8 cellular contexts compared by ENCODE assay signal in genomic region chr13:27954406-27954851, GRCh38. TPM values are rescaled to one million over a fixed set of nuclear protein-coding genes. Genes with fewer than 3 reads are reported as not detected.
DNase-seq lines count a peak whose midpoint lies in the region; ATAC-seq and TF ChIP-seq lines count a peak whose summit lies in the region.

No MANE protein-coding gene starts in this region.

- peak overlapping the region in 1 of 4 donors; percentile 42 for H3K27ac ChIP-seq in sigmoid colon

- POLR2A ChIA-PET in T-cell (lab: Charles Lee): interaction anchor here in 1 of 2 donors (0.6 kb wide), 1 partner anchor 677 kb away, joined by 3 read pairs; no protein-coding TSS in a partner anchor

- H3K27me3 ChIP-seq in sigmoid colon: peaks cover 46 to 95% (median 69%) of the 10 kb centered on the region in 3 donors

- H3K36me3 Mint-ChIP-seq in T-cell: no peaks in the 10 kb centered on the region

- peaks cover 2 to 7% (median 5%) of the 10 kb centered on the region in 3 donors for H3K9me3 Mint-ChIP-seq in T-cell

- TF ChIP-seq POLR2A in sigmoid colon (IDR thresholded peaks at IDR 0.05): no peak

- H3K27ac Mint-ChIP-seq in T-cell: no peak overlapping the region

- CTCF ChIA-PET in T-cell (lab: Charles Lee): interaction anchor here (0.6 to 1.7 kb wide), 8 partner anchors 124 to 1176 kb away, joined by 3 to 6 read pairs (median 4); no protein-coding TSS in a partner anchor

- H3K4me3 Mint-ChIP-seq in T-cell: peak overlapping the region in 2 of 3 donors; percentile 61 to 76

- peaks cover 6 to 15% (median 11%) of the 10 kb centered on the region in 3 donors for H3K4me1 Mint-ChIP-seq in T-cell

- H3K36me3 ChIP-seq in sigmoid colon: no peaks in the 10 kb centered on the region

- TF ChIP-seq CTCF in GM10266 (IDR thresholded peaks at IDR 0.05; ENCODE audit: control insufficient read depth, insufficient read depth, low read depth, missing control alignments): no peak
- TF ChIP-seq CTCF in sigmoid colon (IDR thresholded peaks at IDR 0.05): no peak

- 1 to 3% methylated on average over 56 of the region's 56 CpGs for WGBS in sigmoid colon, 2 donors

- ATAC-seq in T-cell (replicated peaks in 1 of 4) (peak; percentile 15 to 29 (median 22)), left cardiac atrium (peak; percentile 36 to 79)

- TF ChIP-seq EP300 in sigmoid colon (IDR thresholded peaks at IDR 0.05): no peak

- no peaks in the 10 kb centered on the region for H3K9me3 ChIP-seq in sigmoid colon

- intact Hi-C loops in left cardiac atrium (cut with DNase I) (no loop called here), sigmoid colon (cut with DNase I) (loop anchor here (10.0 kb wide), 1 partner anchor 130 kb away; no protein-coding TSS in a partner anchor)

- peak; percentile 47 for DNase-seq in GM10266 (ENCODE audit: extremely low spot score)
- DNase-seq in HCEC 1CT: peak; percentile 13
- DNase-seq in T-cell: no peak
- no peak for DNase-seq in left cardiac atrium
- no peak for DNase-seq in sigmoid colon
- DNase-seq in stimulated activated CD4-positive, alpha-beta T cell treated with anti-CD3 and anti-CD28 coated beads, Interleukin-4, amount 100 ng/mL, for 4 hours: no peak
- no peak for DNase-seq in T-helper 9 cell
- DNase-seq in DMS153 (lab: John Stamatoyannopoulos, UW): no peak

- peaks cover 55 to 75% of the 10 kb centered on the region in 2 donors for H3K27me3 Mint-ChIP-seq in T-cell

- H3K4me1 ChIP-seq in sigmoid colon: peaks cover 0 to 16% (median 15%) of the 10 kb centered on the region in 4 donors

- H3K4me3 ChIP-seq in sigmoid colon: peak overlapping the region; percentile 12 to 51 (median 40)

RNA-seq across cellular contexts. Expression of gene CDX2, which starts 14.7 kb away (rescaled TPM):
- total RNA-seq in T-cell (under 1 TPM in 2 of 5 donors, not detected in 3; 0.09 to 0.35 TPM), left cardiac atrium (not detected), sigmoid colon (not detected)
- 100 to 1,000 TPM; 146 to 220 (median 168) TPM for polyA plus RNA-seq in sigmoid colon

RNA-seq across cellular contexts. Expression of gene URAD, which starts 34.1 kb away (rescaled TPM):
- total RNA-seq in T-cell: not detected
- not detected for total RNA-seq in left cardiac atrium
- not detected for total RNA-seq in sigmoid colon
- polyA plus RNA-seq in sigmoid colon: 10 to 100 TPM; 15.4 to 30.6 (median 20.8) TPM

RNA-seq across cellular contexts. Expression of gene PDX1, which starts 34.6 kb away (rescaled TPM):
- not detected for total RNA-seq in T-cell
- total RNA-seq in left cardiac atrium: not detected
- total RNA-seq in sigmoid colon: not detected
- polyA plus RNA-seq in sigmoid colon: under 1 TPM in 2 of 3 donors, not detected in 1; under 0.01 to 0.39 TPM

Comparison
In these comparisons a context has a peak if more than half of its experiments do, and no peak if none do; other contexts are left out.
1. DNase-seq: peak in GM10266 (single experiment) and HCEC 1CT (single experiment); none in T-cell (0 of 34), left cardiac atrium (single experiment), sigmoid colon (single experiment), stimulated activated CD4-positive, alpha-beta T cell treated with anti-CD3 and anti-CD28 coated beads, Interleukin-4, amount 100 ng/mL, for 4 hours (0 of 2), T-helper 9 cell (single experiment) and DMS153 (single experiment).